ENCODE assay signal across 1 cellular context in the genomic region with DNA sequence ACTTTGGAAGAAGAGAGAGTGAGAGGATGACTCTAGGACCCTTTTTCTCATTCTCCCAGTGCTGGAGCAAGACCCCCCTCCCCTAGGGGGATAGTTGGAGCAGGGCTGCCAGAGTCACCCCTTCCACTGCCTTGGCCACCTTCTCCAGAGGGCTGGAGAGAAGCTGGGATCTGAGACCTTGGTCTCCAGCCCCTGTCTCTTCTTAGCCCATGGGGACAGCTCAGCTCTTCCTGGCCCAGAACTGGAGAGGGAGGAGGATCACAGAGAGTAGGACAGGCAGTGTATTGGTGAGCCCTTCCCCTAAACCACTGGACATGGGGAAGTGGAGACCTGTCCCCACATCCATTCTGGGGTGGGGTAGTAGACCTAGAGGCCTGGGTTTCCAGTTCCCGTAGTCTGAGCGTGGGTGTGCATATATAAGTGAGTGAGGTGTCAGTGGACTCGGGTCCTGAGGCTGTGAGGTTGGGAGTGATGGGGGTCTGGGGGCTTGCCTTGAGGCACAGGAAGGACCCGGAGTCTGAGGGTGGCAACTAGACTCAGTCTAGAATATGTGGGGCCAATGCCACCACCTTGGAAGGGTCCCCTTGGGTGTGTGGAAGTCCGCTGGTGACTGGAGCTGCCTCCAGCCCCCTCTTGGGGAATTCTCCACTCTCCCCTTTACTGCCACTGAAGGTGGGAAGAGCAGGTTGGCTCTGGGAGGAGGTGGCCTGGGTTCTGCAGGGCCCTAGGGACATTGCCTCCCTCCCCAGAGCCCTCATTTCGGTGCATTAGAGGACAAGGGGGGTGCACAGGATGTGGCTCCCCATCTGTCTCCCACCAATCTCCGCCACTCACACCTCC.
TF ChIP-seq lines count a peak whose summit lies in the region.

No MANE protein-coding gene starts in this region.

TF ChIP-seq in GM12878, 131 proteins besides CTCF, POLR2A, EP300 and RAD21:
- TF ChIP-seq, protein P1, sequence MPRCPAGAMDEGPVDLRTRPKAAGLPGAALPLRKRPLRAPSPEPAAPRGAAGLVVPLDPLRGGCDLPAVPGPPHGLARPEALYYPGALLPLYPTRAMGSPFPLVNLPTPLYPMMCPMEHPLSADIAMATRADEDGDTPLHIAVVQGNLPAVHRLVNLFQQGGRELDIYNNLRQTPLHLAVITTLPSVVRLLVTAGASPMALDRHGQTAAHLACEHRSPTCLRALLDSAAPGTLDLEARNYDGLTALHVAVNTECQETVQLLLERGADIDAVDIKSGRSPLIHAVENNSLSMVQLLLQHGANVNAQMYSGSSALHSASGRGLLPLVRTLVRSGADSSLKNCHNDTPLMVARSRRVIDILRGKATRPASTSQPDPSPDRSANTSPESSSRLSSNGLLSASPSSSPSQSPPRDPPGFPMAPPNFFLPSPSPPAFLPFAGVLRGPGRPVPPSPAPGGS (IDR thresholded peaks at IDR 0.05; ENCODE audit: borderline replicate concordance, insufficient read depth, low read depth, low read length, poor library complexity, severe bottlenecking) = peak; percentile 7
- TF ChIP-seq CREB1 (IDR thresholded peaks at IDR 0.05; ENCODE audit: low read depth) = no peak
- TF ChIP-seq, protein P2, sequence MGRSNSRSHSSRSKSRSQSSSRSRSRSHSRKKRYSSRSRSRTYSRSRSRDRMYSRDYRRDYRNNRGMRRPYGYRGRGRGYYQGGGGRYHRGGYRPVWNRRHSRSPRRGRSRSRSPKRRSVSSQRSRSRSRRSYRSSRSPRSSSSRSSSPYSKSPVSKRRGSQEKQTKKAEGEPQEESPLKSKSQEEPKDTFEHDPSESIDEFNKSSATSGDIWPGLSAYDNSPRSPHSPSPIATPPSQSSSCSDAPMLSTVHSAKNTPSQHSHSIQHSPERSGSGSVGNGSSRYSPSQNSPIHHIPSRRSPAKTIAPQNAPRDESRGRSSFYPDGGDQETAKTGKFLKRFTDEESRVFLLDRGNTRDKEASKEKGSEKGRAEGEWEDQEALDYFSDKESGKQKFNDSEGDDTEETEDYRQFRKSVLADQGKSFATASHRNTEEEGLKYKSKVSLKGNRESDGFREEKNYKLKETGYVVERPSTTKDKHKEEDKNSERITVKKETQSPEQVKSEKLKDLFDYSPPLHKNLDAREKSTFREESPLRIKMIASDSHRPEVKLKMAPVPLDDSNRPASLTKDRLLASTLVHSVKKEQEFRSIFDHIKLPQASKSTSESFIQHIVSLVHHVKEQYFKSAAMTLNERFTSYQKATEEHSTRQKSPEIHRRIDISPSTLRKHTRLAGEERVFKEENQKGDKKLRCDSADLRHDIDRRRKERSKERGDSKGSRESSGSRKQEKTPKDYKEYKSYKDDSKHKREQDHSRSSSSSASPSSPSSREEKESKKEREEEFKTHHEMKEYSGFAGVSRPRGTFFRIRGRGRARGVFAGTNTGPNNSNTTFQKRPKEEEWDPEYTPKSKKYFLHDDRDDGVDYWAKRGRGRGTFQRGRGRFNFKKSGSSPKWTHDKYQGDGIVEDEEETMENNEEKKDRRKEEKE (IDR thresholded peaks at IDR 0.05) = no peak
- TF ChIP-seq, protein P3, sequence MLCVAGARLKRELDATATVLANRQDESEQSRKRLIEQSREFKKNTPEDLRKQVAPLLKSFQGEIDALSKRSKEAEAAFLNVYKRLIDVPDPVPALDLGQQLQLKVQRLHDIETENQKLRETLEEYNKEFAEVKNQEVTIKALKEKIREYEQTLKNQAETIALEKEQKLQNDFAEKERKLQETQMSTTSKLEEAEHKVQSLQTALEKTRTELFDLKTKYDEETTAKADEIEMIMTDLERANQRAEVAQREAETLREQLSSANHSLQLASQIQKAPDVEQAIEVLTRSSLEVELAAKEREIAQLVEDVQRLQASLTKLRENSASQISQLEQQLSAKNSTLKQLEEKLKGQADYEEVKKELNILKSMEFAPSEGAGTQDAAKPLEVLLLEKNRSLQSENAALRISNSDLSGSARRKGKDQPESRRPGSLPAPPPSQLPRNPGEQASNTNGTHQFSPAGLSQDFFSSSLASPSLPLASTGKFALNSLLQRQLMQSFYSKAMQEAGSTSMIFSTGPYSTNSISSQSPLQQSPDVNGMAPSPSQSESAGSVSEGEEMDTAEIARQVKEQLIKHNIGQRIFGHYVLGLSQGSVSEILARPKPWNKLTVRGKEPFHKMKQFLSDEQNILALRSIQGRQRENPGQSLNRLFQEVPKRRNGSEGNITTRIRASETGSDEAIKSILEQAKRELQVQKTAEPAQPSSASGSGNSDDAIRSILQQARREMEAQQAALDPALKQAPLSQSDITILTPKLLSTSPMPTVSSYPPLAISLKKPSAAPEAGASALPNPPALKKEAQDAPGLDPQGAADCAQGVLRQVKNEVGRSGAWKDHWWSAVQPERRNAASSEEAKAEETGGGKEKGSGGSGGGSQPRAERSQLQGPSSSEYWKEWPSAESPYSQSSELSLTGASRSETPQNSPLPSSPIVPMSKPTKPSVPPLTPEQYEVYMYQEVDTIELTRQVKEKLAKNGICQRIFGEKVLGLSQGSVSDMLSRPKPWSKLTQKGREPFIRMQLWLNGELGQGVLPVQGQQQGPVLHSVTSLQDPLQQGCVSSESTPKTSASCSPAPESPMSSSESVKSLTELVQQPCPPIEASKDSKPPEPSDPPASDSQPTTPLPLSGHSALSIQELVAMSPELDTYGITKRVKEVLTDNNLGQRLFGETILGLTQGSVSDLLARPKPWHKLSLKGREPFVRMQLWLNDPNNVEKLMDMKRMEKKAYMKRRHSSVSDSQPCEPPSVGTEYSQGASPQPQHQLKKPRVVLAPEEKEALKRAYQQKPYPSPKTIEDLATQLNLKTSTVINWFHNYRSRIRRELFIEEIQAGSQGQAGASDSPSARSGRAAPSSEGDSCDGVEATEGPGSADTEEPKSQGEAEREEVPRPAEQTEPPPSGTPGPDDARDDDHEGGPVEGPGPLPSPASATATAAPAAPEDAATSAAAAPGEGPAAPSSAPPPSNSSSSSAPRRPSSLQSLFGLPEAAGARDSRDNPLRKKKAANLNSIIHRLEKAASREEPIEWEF (IDR thresholded peaks at IDR 0.05; ENCODE audit: insufficient replicate concordance, low read depth, low read length) = peak; percentile 17
- TF ChIP-seq SPI1 (IDR thresholded peaks at IDR 0.05; ENCODE audit: borderline replicate concordance, insufficient read depth, low read depth, low read length) = peak; percentile 40; the same call in 1 of the 2 replicates
- peak; percentile 89 for TF ChIP-seq MEF2B (IDR thresholded peaks at IDR 0.05; ENCODE audit: partially characterized antibody, poor library complexity, severe bottlenecking)
- TF ChIP-seq, protein P4, sequence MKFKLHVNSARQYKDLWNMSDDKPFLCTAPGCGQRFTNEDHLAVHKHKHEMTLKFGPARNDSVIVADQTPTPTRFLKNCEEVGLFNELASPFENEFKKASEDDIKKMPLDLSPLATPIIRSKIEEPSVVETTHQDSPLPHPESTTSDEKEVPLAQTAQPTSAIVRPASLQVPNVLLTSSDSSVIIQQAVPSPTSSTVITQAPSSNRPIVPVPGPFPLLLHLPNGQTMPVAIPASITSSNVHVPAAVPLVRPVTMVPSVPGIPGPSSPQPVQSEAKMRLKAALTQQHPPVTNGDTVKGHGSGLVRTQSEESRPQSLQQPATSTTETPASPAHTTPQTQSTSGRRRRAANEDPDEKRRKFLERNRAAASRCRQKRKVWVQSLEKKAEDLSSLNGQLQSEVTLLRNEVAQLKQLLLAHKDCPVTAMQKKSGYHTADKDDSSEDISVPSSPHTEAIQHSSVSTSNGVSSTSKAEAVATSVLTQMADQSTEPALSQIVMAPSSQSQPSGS (IDR thresholded peaks at IDR 0.05; ENCODE audit: low read length) = no peak
- no peak for TF ChIP-seq CBX3 (IDR thresholded peaks at IDR 0.05; ENCODE audit: borderline replicate concordance, low read depth)
- TF ChIP-seq TBL1XR1 (IDR thresholded peaks at IDR 0.05; ENCODE audit: low read depth, low read length) = no peak
